Comparison of ENCODE assay signal across 8 cellular contexts in the genomic region with DNA sequence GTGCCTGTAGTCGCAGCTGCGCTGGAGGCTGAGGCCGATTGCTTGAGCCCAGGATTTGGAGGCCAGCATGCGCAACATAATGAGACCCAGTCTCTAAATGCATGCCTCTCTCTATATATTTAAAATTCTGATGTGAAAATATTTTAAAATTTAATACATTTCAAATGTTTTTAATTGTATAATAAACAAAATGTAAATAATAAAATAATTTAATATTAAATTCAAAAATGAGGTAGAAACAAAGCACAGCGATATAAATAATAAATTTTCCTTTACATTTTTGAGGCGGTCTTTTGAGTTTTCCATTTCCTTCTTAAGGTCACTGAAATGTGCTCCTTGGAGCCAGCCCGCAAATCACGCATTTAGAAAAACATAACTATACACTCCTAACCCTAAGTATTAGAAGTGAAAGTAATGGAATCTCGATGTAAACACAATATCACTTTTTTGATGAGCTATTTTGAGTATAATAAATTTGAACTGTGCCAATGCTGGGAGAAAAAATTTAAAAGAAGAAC. TPM values are rescaled to one million over a fixed set of nuclear protein-coding genes. Genes with fewer than 3 reads are reported as not detected.
DNase-seq lines count a peak whose midpoint lies in the region; ATAC-seq and TF ChIP-seq lines count a peak whose summit lies in the region.

No MANE protein-coding gene starts in this region.

- peaks cover 34% of the 10 kb centered on the region for H4K20me1 ChIP-seq in PC-3 (ENCODE audit: low read length)

- H3K4me3 ChIP-seq in HEK293 (ENCODE audit: low read depth, low read length) = peak overlapping the region; percentile 29
- peak overlapping the region; percentile 73 for H3K4me3 ChIP-seq in PC-3 (ENCODE audit: low read length)
- H3K4me3 ChIP-seq in foreskin fibroblast (ENCODE audit: low read depth in 1 of 2, low read length in 2 of 2) = peak overlapping the region; percentile 37 to 51
- H3K4me3 ChIP-seq in skeletal muscle tissue (ENCODE audit: low read length in 3 of 3) = peak overlapping the region; percentile 76 to 80 (median 78)
- H3K4me3 ChIP-seq in body of pancreas = no peak overlapping the region

- H3F3A ChIP-seq in PC-3 (ENCODE audit: low read length, unreplicated experiment) = no peaks in the 10 kb centered on the region

- ATAC-seq in GM18498 (IDR thresholded peaks at IDR 0.05; ENCODE audit: unreplicated experiment) (peak; percentile 4), PC-3 (peak; percentile 3), body of pancreas (no peak)

- H3K27me3 ChIP-seq in PC-3 (ENCODE audit: low read length) (no peaks in the 10 kb centered on the region), skeletal muscle tissue (ENCODE audit: control insufficient read depth in 3 of 3, insufficient read depth in 3 of 3, low read length in 3 of 3) (no peaks in the 10 kb centered on the region), body of pancreas (no peaks in the 10 kb centered on the region)

- POLR2A ChIA-PET in HEK293 (lab: Yijun Ruan, JAX) = interaction anchor here (0.7 to 1.8 kb wide), 19 partner anchors 8 to 331 kb away, joined by 3 to 10 read pairs (median 4); no protein-coding TSS in a partner anchor
- POLR2A ChIA-PET in PC-3 (lab: Charles Lee; ENCODE audit: unreplicated experiment) = interaction anchor here (0.6 kb wide), 1 partner anchor 202 kb away, joined by 3 read pairs; no protein-coding TSS in a partner anchor

- BruUV-seq in PC-3 (replicated peaks; lab: Mats Ljungman, UMichigan) = no TSS peak

- WGBS in body of pancreas, 2 donors = 42 to 44% methylated on average over 9 of the region's 9 CpGs

- H3K4me1 ChIP-seq in HEK293 (ENCODE audit: control insufficient read depth, insufficient read depth, low read length) = 0 out of 2 replicates have a peak, but pooled peaks cover 4% of the 10 kb centered on the region
- H3K4me1 ChIP-seq in PC-3 (ENCODE audit: insufficient read depth, low read length) = peaks cover 28% of the 10 kb centered on the region
- H3K4me1 ChIP-seq in skeletal muscle tissue (ENCODE audit: control insufficient read depth in 3 of 3, insufficient read depth in 3 of 3, low read length in 3 of 3) = peaks cover 0 to 8% (median 3%) of the 10 kb centered on the region in 3 donors
- H3K4me1 ChIP-seq in body of pancreas = peaks cover 8% of the 10 kb centered on the region

- H3K9me2 ChIP-seq in PC-3 (replicated peaks; ENCODE audit: low read length) = no peaks in the 10 kb centered on the region

- peak overlapping the region; percentile 90 for H2AFZ ChIP-seq in PC-3 (ENCODE audit: low read length)

- H3K9me3 ChIP-seq in HEK293 (ENCODE audit: control insufficient read depth, insufficient read depth, low read depth, low read length) (no peaks in the 10 kb centered on the region), PC-3 (ENCODE audit: low read length) (no peaks in the 10 kb centered on the region), skeletal muscle tissue (ENCODE audit: control insufficient read depth in 3 of 3, low read length in 3 of 3) (no peaks in the 10 kb centered on the region), body of pancreas (no peaks in the 10 kb centered on the region)

- TF ChIP-seq POLR2A in body of pancreas (IDR thresholded peaks at IDR 0.05) = no peak

- H3K36me3 ChIP-seq in HEK293 (ENCODE audit: control insufficient read depth in 2 of 2, insufficient read depth in 1 of 2, low read length in 2 of 2) = peaks cover 12 to 26% of the 10 kb centered on the region in 2 experiments; a peak in 2 of 3 replicates
- H3K36me3 ChIP-seq in PC-3 (ENCODE audit: low read depth, low read length) = peaks cover 30% of the 10 kb centered on the region
- H3K36me3 ChIP-seq in skeletal muscle tissue (ENCODE audit: control insufficient read depth in 3 of 3, insufficient read depth in 3 of 3, low read length in 3 of 3) = no peaks in the 10 kb centered on the region
- no peaks in the 10 kb centered on the region for H3K36me3 ChIP-seq in body of pancreas (replicated peaks in 1 of 2; ENCODE audit: insufficient read depth in 1 of 2, low read depth in 2 of 2)

- no peak for DNase-seq in PC-3
- DNase-seq in foreskin fibroblast = no peak
- DNase-seq in body of pancreas = no peak
- DNase-seq in stimulated activated CD4-positive, alpha-beta T cell treated with anti-CD3 and anti-CD28 coated beads, Interleukin-1b, Interleukin-23, amount 100 ng/mL, for 48 hours = no peak
- no peak for DNase-seq in kidney tubule cell (ENCODE audit: low spot score)

- TF ChIP-seq CTCF in HEK293 (tag by site-specific recombination; IDR thresholded peaks at IDR 0.05) = no peak
- no peak for TF ChIP-seq CTCF in PC-3 (conservative IDR thresholded peaks at IDR 0.05; ENCODE audit: low read depth, low read length)
- TF ChIP-seq CTCF in foreskin fibroblast (IDR thresholded peaks at IDR 0.05; ENCODE audit: low read depth, low read length) = no peak
- TF ChIP-seq CTCF in body of pancreas (IDR thresholded peaks at IDR 0.05) = no peak

- CTCF ChIA-PET in HEK293 (lab: Yijun Ruan, JAX) (interaction anchor here (1.0 to 1.1 kb wide), 2 partner anchors 8 to 10 kb away, joined by 3 to 7 read pairs; no protein-coding TSS in a partner anchor), PC-3 (lab: Charles Lee) (no interaction called here)

- no peak overlapping the region for H3K27ac ChIP-seq in HEK293 (ENCODE audit: extremely low read depth, low read depth, low read length)
- no peak overlapping the region for H3K27ac ChIP-seq in PC-3 (ENCODE audit: low read length)
- no peak overlapping the region for H3K27ac ChIP-seq in skeletal muscle tissue (ENCODE audit: low read depth, low read length)
- no peak overlapping the region for H3K27ac ChIP-seq in body of pancreas

- H3K9ac ChIP-seq in PC-3 (ENCODE audit: low read length) (peak overlapping the region; percentile 89), skeletal muscle tissue (ENCODE audit: low read depth in 1 of 3, low read length in 3 of 3) (peak overlapping the region; percentile 64 to 87 (median 78))

- peak overlapping the region; percentile 83 for H3K4me2 ChIP-seq in PC-3 (ENCODE audit: low read length)

- intact Hi-C loops in PC-3 (cut with micrococcal nuclease) (no loop called here), body of pancreas (cut with DNase I) (no loop called here)

- H3K79me2 ChIP-seq in PC-3 (ENCODE audit: low read length) = peaks cover 45% of the 10 kb centered on the region

TF ChIP-seq in HEK293, 187 proteins besides CTCF, POLR2A, EP300 and RAD21 (continues in another document):
- TF ChIP-seq ZNF555 (tag by site-specific recombination; conservative IDR thresholded peaks at IDR 0.05) = no peak
- TF ChIP-seq, protein P1, sequence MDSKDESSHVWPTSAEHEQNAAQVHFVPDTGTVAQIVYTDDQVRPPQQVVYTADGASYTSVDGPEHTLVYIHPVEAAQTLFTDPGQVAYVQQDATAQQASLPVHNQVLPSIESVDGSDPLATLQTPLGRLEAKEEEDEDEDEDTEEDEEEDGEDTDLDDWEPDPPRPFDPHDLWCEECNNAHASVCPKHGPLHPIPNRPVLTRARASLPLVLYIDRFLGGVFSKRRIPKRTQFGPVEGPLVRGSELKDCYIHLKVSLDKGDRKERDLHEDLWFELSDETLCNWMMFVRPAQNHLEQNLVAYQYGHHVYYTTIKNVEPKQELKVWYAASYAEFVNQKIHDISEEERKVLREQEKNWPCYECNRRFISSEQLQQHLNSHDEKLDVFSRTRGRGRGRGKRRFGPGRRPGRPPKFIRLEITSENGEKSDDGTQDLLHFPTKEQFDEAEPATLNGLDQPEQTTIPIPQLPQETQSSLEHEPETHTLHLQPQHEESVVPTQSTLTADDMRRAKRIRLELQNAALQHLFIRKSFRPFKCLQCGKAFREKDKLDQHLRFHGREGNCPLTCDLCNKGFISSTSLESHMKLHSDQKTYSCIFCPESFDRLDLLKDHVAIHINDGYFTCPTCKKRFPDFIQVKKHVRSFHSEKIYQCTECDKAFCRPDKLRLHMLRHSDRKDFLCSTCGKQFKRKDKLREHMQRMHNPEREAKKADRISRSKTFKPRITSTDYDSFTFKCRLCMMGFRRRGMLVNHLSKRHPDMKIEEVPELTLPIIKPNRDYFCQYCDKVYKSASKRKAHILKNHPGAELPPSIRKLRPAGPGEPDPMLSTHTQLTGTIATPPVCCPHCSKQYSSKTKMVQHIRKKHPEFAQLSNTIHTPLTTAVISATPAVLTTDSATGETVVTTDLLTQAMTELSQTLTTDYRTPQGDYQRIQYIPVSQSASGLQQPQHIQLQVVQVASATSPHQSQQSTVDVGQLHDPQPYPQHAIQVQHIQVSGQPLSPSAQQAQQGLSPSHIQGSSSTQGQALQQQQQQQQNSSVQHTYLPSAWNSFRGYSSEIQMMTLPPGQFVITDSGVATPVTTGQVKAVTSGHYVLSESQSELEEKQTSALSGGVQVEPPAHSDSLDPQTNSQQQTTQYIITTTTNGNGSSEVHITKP (tag by site-specific recombination; IDR thresholded peaks at IDR 0.05) = peak; percentile 42; the same call in 1 of the 2 replicates

RNA-seq across cellular contexts. Expression of a gene that starts 0.5 kb away (rescaled TPM):
- total RNA-seq in PC-3 (2014; rRNA removed) (166 and 202 TPM in 2 replicates), skeletal muscle tissue (17.2 TPM), body of pancreas (under 1 TPM in 1 of 2 donors, not detected in 1; 0.66 TPM)

Comparison
In these comparisons a context has a peak if more than half of its experiments do, and no peak if none do; other contexts are left out.
1. H3K4me3 ChIP-seq: peak in HEK293 (single experiment), PC-3 (single experiment), foreskin fibroblast (2 of 2) and skeletal muscle tissue (3 of 3); none in body of pancreas (0 of 2).